8 cellular contexts compared by ENCODE assay signal in the genomic region with DNA sequence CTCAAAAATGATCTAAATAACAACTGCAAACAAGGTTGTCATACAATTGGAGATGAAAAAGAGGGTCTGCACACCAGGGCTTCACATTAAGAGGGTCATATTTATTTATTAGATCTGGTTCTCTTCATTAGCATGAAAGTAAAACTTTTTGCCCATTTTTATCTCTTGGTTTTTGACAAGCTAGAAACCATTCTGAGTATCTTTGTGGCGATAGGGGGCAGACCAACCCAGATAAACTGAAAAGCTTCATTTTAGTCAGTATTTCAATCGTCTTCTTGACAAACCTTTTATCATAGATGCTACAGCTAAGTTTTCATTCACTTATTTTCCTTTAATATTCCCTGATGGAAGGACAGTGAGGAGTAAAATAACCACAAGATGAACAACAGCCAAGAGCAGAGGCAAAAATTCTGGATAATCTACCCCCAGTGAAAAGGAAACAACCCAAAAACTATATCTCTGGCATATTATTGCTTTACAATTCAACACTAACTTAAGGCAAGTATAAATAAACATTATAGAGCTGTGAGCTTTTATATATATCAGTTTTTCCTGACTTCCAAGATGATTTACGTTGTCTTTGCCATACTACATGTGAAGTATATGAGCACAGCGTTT. TPM values are rescaled to one million over a fixed set of nuclear protein-coding genes. Genes with fewer than 3 reads are reported as not detected.
DNase-seq lines count a peak whose midpoint lies in the region; ATAC-seq and TF ChIP-seq lines count a peak whose summit lies in the region.

No MANE protein-coding gene starts in this region.

- no peak overlapping the region for H3K4me3 Mint-ChIP-seq in natural killer cell

- intact Hi-C loops in natural killer cell (cut with micrococcal nuclease), result loop anchor here (1.0 to 10.0 kb wide), 3 partner anchors 119 to 1517 kb away; no protein-coding TSS in a partner anchor

- peaks cover 0 to 3% of the 10 kb centered on the region in 2 donors for H3K27me3 Mint-ChIP-seq in natural killer cell (ENCODE audit: low read depth in 2 of 2)

- peak; percentile 7 for DNase-seq in activated CD4-positive, CD25-positive, alpha-beta regulatory T cell treated with anti-CD3 and anti-CD28 coated beads, Interleukin-2, amount 50 U/mL, for 16 hours (ENCODE audit: low read depth, low spot score)
- no peak for DNase-seq in activated CD4-positive, CD25-positive, alpha-beta regulatory T cell (lab: John Stamatoyannopoulos, UW)
- DNase-seq in SK-MEL-5 (ENCODE audit: low read depth, low spot score) (peak; percentile 55), natural killer cell (no peak), NCI-H1694 (lab: John Stamatoyannopoulos, UW) (no peak), NCI-H2029 (lab: John Stamatoyannopoulos, UW) (no peak)
- DNase-seq in central memory CD4-positive, alpha-beta T cell, result peak; percentile 27

- peaks cover 4 to 6% of the 10 kb centered on the region in 2 donors for H3K4me1 Mint-ChIP-seq in natural killer cell

- H3K27ac Mint-ChIP-seq in natural killer cell, result no peak overlapping the region

- ATAC-seq in natural killer cell (no peak), GM21515 (IDR thresholded peaks at IDR 0.05; ENCODE audit: unreplicated experiment) (no peak)

- TF ChIP-seq CTCF in natural killer cell (IDR thresholded peaks at IDR 0.05), result peak; percentile 65

- no peaks in the 10 kb centered on the region for H3K9me3 Mint-ChIP-seq in natural killer cell

- in situ Hi-C loops in SK-MEL-5 (cut with HindIII; ENCODE audit: low pct_unique_long_range_greater_than_20kb, low sequenced_read_pairs), result loop anchor here (25.0 kb wide), 1 partner anchor 482 kb away; no protein-coding TSS in a partner anchor

- H3K36me3 Mint-ChIP-seq in natural killer cell, result no peaks in the 10 kb centered on the region

RNA-seq across cellular contexts. Expression of gene THEMIS, which starts 45.2 kb away (rescaled TPM):
- total RNA-seq in SK-MEL-5 (2014; rRNA removed; shearing (Covaris generic)), result not detected in 2 replicates
- polyA plus RNA-seq in SK-MEL-5 (2015; cell fraction: cytosol; rRNA removed), result 0.15 TPM in 1 of 2 replicates, not detected in the other
- not detected in 2 replicates for polyA plus RNA-seq in SK-MEL-5 (2015; cell fraction: nucleus; rRNA removed)
- 10 to 100 TPM in 1 of 3 donors, 1 to 10 TPM in 1, under 1 TPM in 1; 0.82 to 11.7 (median 1.7) TPM for total RNA-seq in natural killer cell

Comparison
In these comparisons a context has a peak if more than half of its experiments do, and no peak if none do; other contexts are left out.
1. DNase-seq: peak in activated CD4-positive, CD25-positive, alpha-beta regulatory T cell treated with anti-CD3 and anti-CD28 coated beads, Interleukin-2, amount 50 U/mL, for 16 hours (single experiment), SK-MEL-5 (single experiment) and central memory CD4-positive, alpha-beta T cell (single experiment); none in activated CD4-positive, CD25-positive, alpha-beta regulatory T cell (0 of 4), natural killer cell (single experiment), NCI-H1694 (single experiment) and NCI-H2029 (single experiment).